In the genomic region with DNA sequence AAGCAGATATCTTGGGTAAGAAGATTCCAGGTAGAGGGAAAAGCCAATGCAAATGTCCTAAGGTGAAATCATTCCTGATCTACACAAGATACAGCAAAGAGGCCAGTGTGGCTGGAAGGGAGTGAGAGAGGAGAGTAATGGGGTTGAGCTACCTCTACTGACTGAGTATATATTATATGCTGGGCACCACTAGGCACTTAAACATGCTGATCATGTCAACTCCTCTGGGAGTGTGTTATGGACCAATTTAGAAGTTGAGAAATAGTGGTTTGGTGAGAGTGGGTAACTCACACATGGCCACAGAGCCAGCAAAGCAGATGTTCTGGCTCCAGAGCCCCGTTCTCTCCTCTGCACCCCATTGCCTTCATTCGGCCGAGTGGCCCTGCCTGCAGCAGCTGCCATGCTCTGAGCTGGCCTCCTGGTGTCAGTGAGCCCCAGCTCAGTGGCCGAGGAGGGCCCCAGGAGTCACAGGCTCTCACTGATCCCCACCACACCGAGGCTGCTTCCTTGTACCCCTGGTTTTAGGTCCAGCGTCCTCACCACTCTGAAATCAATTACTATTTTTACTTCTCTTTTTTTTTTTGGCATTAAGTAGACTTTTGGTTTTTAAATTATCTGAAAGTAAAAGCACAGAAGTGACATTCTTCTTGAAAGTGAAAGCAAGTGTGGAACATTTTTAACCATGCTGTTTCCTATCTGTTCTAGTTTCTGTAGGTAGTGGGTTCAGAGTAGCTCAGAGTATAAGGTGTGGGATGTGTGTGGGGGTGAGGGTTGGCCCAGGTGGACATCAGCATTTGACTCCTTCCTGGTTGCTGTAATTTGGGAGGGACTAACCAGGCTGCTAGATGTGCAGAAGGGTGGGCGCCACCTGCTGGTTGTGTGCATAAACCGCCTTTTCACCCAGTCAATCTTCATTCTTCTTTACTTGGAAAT, we compare ENCODE assay signal across 1 cellular context.
TF ChIP-seq lines count a peak whose summit lies in the region.

No MANE protein-coding gene starts in this region.

TF ChIP-seq in SK-N-SH treated with all-trans-retinoic acid at 6 μM for 48 hours, 23 proteins besides CTCF, POLR2A, EP300 and RAD21 (continued from another document):
- TF ChIP-seq TSHZ2 (CRISPR knock-in tag; IDR thresholded peaks at IDR 0.05), result no peak
- no peak for TF ChIP-seq SNAI2 (CRISPR knock-in tag; IDR thresholded peaks at IDR 0.05)
- no peak for TF ChIP-seq RARB (CRISPR knock-in tag; IDR thresholded peaks at IDR 0.05)
- TF ChIP-seq ESRRG (CRISPR knock-in tag; IDR thresholded peaks at IDR 0.05), result no peak
